In genomic region chr7:137816696-137817320, GRCh38 we compare ENCODE assay signal across 9 cellular contexts. TPM values are rescaled to one million over a fixed set of nuclear protein-coding genes. Genes with fewer than 3 reads are reported as not detected.
DNase-seq lines count a peak whose midpoint lies in the region; ATAC-seq, FAIRE-seq and TF ChIP-seq lines count a peak whose summit lies in the region.
"Had no signal": no experiment of that assay in that cellular context is flagged by ENCODE, and none has a peak within 500 bp of the region (broad histone marks: within the 10 kb centered on the region; RNA-seq: fewer than 3 reads in every experiment).

No MANE protein-coding gene starts in this region.

- H3K4me1 ChIP-seq in IMR-90 (ENCODE audit: control insufficient read depth, insufficient read depth, low read length): peaks cover 11% of the 10 kb centered on the region
- H3K4me1 ChIP-seq in GM12878 (ENCODE audit: control insufficient read depth, insufficient read depth, low read length): peaks cover 6% of the 10 kb centered on the region
- peaks cover 3% of the 10 kb centered on the region for H3K4me1 ChIP-seq in mesenchymal stem cell (ENCODE audit: control insufficient read depth, insufficient read depth, low read depth, low read length)

- H3K9me1 ChIP-seq in IMR-90 (ENCODE audit: insufficient read depth, low read length): peaks cover 12% of the 10 kb centered on the region

- H2BK15ac ChIP-seq in IMR-90 (ENCODE audit: low read depth, low read length) (no peak overlapping the region), mesenchymal stem cell (ENCODE audit: low read depth, poor library complexity, severe bottlenecking) (no peak overlapping the region)

- no peaks in the 10 kb centered on the region for H3K79me2 ChIP-seq in GM12878 (ENCODE audit: control insufficient read depth, insufficient read depth, low read length)

- H2AK5ac ChIP-seq in IMR-90 (ENCODE audit: low read depth, low read length) (peak overlapping the region; percentile 40; the same call in 1 of the 2 replicates), mesenchymal stem cell (ENCODE audit: low read length, severe bottlenecking) (no peak overlapping the region)

- H2AK9ac ChIP-seq in IMR-90 (replicated peaks; ENCODE audit: low read depth, low read length, poor library complexity): no peak overlapping the region

- H3K14ac ChIP-seq in IMR-90 (replicated peaks; ENCODE audit: low read depth, low read length) (peak overlapping the region; percentile 7; the same call in 1 of the 2 replicates), mesenchymal stem cell (ENCODE audit: low read length in 2 of 2) (no peak overlapping the region)

- H3K79me1 ChIP-seq in IMR-90 (ENCODE audit: low read depth in 1 of 2, low read length in 2 of 2) (peaks cover 2 to 3% of the 10 kb centered on the region in 2 experiments; a peak in 2 of 4 replicates), mesenchymal stem cell (replicated peaks; ENCODE audit: low read length, poor library complexity, severe bottlenecking) (no peaks in the 10 kb centered on the region)

- no peak for FAIRE-seq in GM12878 (lab: Jason Lieb, UNC)

- H3K9ac ChIP-seq in IMR-90 (ENCODE audit: low read depth, low read length) (no peak overlapping the region), GM12878 (ENCODE audit: control insufficient read depth, insufficient read depth, low read length) (no peak overlapping the region), mesenchymal stem cell (ENCODE audit: low read length) (peak overlapping the region; percentile 8)

- RAD21 ChIA-PET in GM12878 (lab: Charles Lee; ENCODE audit: unreplicated experiment): interaction anchor here (0.6 to 2.2 kb wide), 4 partner anchors 78 to 818 kb away, joined by 3 to 7 read pairs (median 4); no protein-coding TSS in a partner anchor

- H3K4me2 ChIP-seq in IMR-90 (ENCODE audit: low read depth, low read length) (no peak overlapping the region), GM12878 (ENCODE audit: control insufficient read depth, insufficient read depth) (no peak overlapping the region), mesenchymal stem cell (ENCODE audit: low read length, poor library complexity, severe bottlenecking) (no peak overlapping the region)

- H2BK12ac ChIP-seq in mesenchymal stem cell (ENCODE audit: low read length in 2 of 2): no peak overlapping the region

- no peak overlapping the region for H3K27ac ChIP-seq in IMR-90 (ENCODE audit: insufficient read depth, low read length)
- no peak overlapping the region for H3K27ac ChIP-seq in GM12878 (ENCODE audit: control insufficient read depth, insufficient read depth)
- H3K27ac ChIP-seq in mesenchymal stem cell (ENCODE audit: low read length, poor library complexity, severe bottlenecking): no peak overlapping the region

- SMC1A ChIA-PET in GM12878 (lab: Charles Lee; ENCODE audit: uncharacterized antibody, unreplicated experiment): interaction anchor here (0.5 to 11.3 kb wide), 8 partner anchors 14 to 191 kb away, joined by 3 to 103 read pairs (median 14); no protein-coding TSS in a partner anchor

- TF ChIP-seq POLR2A in IMR-90 (IDR thresholded peaks at IDR 0.05; ENCODE audit: low read depth, low read length) (no peak), GM12878 (IDR thresholded peaks at IDR 0.05; ENCODE audit: low read depth, low read length) (no peak)

- H2AFZ ChIP-seq in IMR-90 (replicated peaks; ENCODE audit: low read length, poor library complexity) (no peak overlapping the region), GM12878 (ENCODE audit: control insufficient read depth, low read depth, low read length) (no peak overlapping the region), mesenchymal stem cell (ENCODE audit: low read depth, low read length) (no peak overlapping the region)

- H3K56ac ChIP-seq in IMR-90 (ENCODE audit: extremely low read depth, insufficient read depth, low read length): no peak overlapping the region

- BruUV-seq in IMR-90 (replicated peaks; lab: Mats Ljungman, UMichigan) (no TSS peak), GM12878 (replicated peaks; lab: Mats Ljungman, UMichigan) (no TSS peak)

- DNase-seq in GM06990 (ENCODE audit: extremely low read depth, insufficient read length) (no peak), IMR-90 (no peak), GM12878 (ENCODE audit: low read depth, low spot score) (no peak), mesenchymal stem cell (peak; percentile 1)
- no peak for DNase-seq in activated CD4-positive, alpha-beta T cell treated with anti-CD3 and anti-CD28 coated beads, Interleukin-2, amount 50 U/mL, for 1 hour
- DNase-seq: NCI-H1694 had no signal

- H3K18ac ChIP-seq in IMR-90 (ENCODE audit: low read depth, low read length): no peak overlapping the region
- no peak overlapping the region for H3K18ac ChIP-seq in mesenchymal stem cell (ENCODE audit: low read depth in 1 of 2, low read length in 2 of 2)

- H2BK20ac ChIP-seq in IMR-90 (ENCODE audit: low read depth, low read length): no peak overlapping the region

- TF ChIP-seq CTCF in GM06990 (IDR thresholded peaks at IDR 0.05; ENCODE audit: insufficient read depth, low read length, poor library complexity, severe bottlenecking) (peak; percentile 36), IMR-90 (conservative IDR thresholded peaks at IDR 0.05; ENCODE audit: low read depth, low read length) (peak; percentile 37), GM12878 (IDR thresholded peaks at IDR 0.05 in 2 of 3, conservative IDR thresholded peaks at IDR 0.05 in 1 of 3; ENCODE audit: control insufficient read depth in 2 of 3, extremely low read depth in 1 of 3, insufficient read depth in 1 of 3, low read depth in 3 of 3, low read length in 3 of 3) (peak; percentile 31 to 52 (median 32); a peak in 4 of 6 replicates)

- TF ChIP-seq EP300 in GM12878 (IDR thresholded peaks at IDR 0.05; ENCODE audit: borderline replicate concordance in 1 of 2, control insufficient read depth in 1 of 2, low read depth in 2 of 2, low read length in 2 of 2): no peak

- in situ Hi-C loops in IMR-90 (cut with MboI; ENCODE audit: low sequenced_read_pairs): no loop called here
- in situ Hi-C loops in GM12878 (cut with MboI): no loop called here

- H2BK5ac ChIP-seq in IMR-90 (ENCODE audit: low read depth, low read length, poor library complexity, severe bottlenecking) (no peak overlapping the region), mesenchymal stem cell (ENCODE audit: low read depth, low read length, poor library complexity, severe bottlenecking) (no peak overlapping the region)

- 53% methylated on average over 2 of the region's 5 CpGs; no CpG with 5 or more reads in 1 of the 2 experiments for WGBS in IMR-90 (ENCODE audit: extremely low coverage in 2 of 2, insufficient read length in 1 of 2), 2 experiments
- WGBS in GM12878 (ENCODE audit: insufficient coverage, insufficient replicate concordance, low lambda C conversion rate, missing lambda C conversion rate): 25% methylated on average over 5 of the region's 5 CpGs
- WGBS in mesenchymal stem cell: 63% methylated on average over 5 of the region's 5 CpGs

- dilution Hi-C loops in IMR-90 (cut with HindIII; ENCODE audit: low sequenced_read_pairs, unreplicated experiment): no loop called here

- H3K9me3 ChIP-seq in IMR-90 (ENCODE audit: control insufficient read depth, insufficient read depth, low read length) (no peaks in the 10 kb centered on the region), GM12878 (replicated peaks; ENCODE audit: control insufficient read depth, insufficient read depth, low read length) (no peaks in the 10 kb centered on the region), mesenchymal stem cell (ENCODE audit: control insufficient read depth, low read length) (no peaks in the 10 kb centered on the region)

- ATAC-seq in IMR-90 (ENCODE audit: low read depth) (no peak), GM12878 (peak; percentile 34), HG03159 (IDR thresholded peaks at IDR 0.05; ENCODE audit: unreplicated experiment) (no peak), GM18909 (IDR thresholded peaks at IDR 0.05; ENCODE audit: poor library complexity, unreplicated experiment) (no peak)
- ATAC-seq: Panc1 had no signal

- H3K4ac ChIP-seq in IMR-90 (ENCODE audit: low read depth, low read length) (peak overlapping the region; percentile 58), mesenchymal stem cell (ENCODE audit: low read depth in 1 of 2, low read length in 2 of 2) (no peak overlapping the region)

- no peaks in the 10 kb centered on the region for H3K36me3 ChIP-seq in GM06990 (ENCODE audit: control insufficient read depth, insufficient read depth, low read length)
- H3K36me3 ChIP-seq in IMR-90 (ENCODE audit: control insufficient read depth, insufficient read depth, low read length): no peaks in the 10 kb centered on the region
- H3K36me3 ChIP-seq in GM12878 (ENCODE audit: control insufficient read depth in 2 of 2, insufficient read depth in 2 of 2, low read length in 1 of 2): no peaks in the 10 kb centered on the region
- no peaks in the 10 kb centered on the region for H3K36me3 ChIP-seq in mesenchymal stem cell (ENCODE audit: control insufficient read depth in 1 of 2, insufficient read depth in 2 of 2, low read depth in 1 of 2, low read length in 2 of 2)

- CTCF ChIA-PET in IMR-90 (lab: Yijun Ruan, JAX) (no interaction called here), GM12878 (lab: Yijun Ruan, JAX) (interaction anchor here (0.7 to 9.2 kb wide), 7 partner anchors 33 to 161 kb away, joined by 4 to 64 read pairs (median 5); no protein-coding TSS in a partner anchor)

- no peak overlapping the region for H4K5ac ChIP-seq in IMR-90 (ENCODE audit: low read depth, low read length)

- H3K27me3 ChIP-seq in GM06990 (replicated peaks; ENCODE audit: control insufficient read depth, insufficient read depth, low read length) (no peaks in the 10 kb centered on the region), IMR-90 (ENCODE audit: control insufficient read depth, insufficient read depth, low read length) (no peaks in the 10 kb centered on the region), GM12878 (replicated peaks in 1 of 2; ENCODE audit: control insufficient read depth in 2 of 2, insufficient read depth in 2 of 2, low read length in 1 of 2) (no peaks in the 10 kb centered on the region), mesenchymal stem cell (ENCODE audit: control insufficient read depth in 1 of 2, insufficient read depth in 1 of 2, low read length in 2 of 2) (no peaks in the 10 kb centered on the region)

- POLR2A ChIA-PET in IMR-90 (lab: Charles Lee; ENCODE audit: unreplicated experiment) (no interaction called here), GM12878 (lab: Charles Lee) (no interaction called here)

- H2BK120ac ChIP-seq in IMR-90 (ENCODE audit: low read depth, low read length) (peak overlapping the region; percentile 49), mesenchymal stem cell (ENCODE audit: low read depth, low read length) (no peak overlapping the region)

- H4K20me1 ChIP-seq in IMR-90 (ENCODE audit: insufficient read depth, low read length) (no peaks in the 10 kb centered on the region), GM12878 (ENCODE audit: control insufficient read depth, insufficient read depth) (no peaks in the 10 kb centered on the region)

- H4K91ac ChIP-seq in IMR-90 (ENCODE audit: insufficient read depth, low read depth, low read length) (no peak overlapping the region), mesenchymal stem cell (ENCODE audit: low read length) (no peak overlapping the region)

- H3K23ac ChIP-seq in IMR-90 (ENCODE audit: low read depth, low read length) (no peak overlapping the region), mesenchymal stem cell (ENCODE audit: low read length in 2 of 2) (no peak overlapping the region)

- no peak overlapping the region for H4K8ac ChIP-seq in IMR-90 (ENCODE audit: low read depth in 2 of 2, low read length in 2 of 2)
- H4K8ac ChIP-seq in mesenchymal stem cell (ENCODE audit: low read length): no peak overlapping the region

- TF ChIP-seq RAD21 in IMR-90 (IDR thresholded peaks at IDR 0.05; ENCODE audit: low read length) (peak; percentile 45), GM12878 (IDR thresholded peaks at IDR 0.05; ENCODE audit: insufficient read depth, low read depth, low read length) (peak; percentile 75)

- H3K4me3 ChIP-seq in GM06990 (replicated peaks; ENCODE audit: low read depth, low read length): no peak overlapping the region
- H3K4me3 ChIP-seq in IMR-90 (ENCODE audit: insufficient read depth, low read depth, low read length): no peak overlapping the region
- H3K4me3 ChIP-seq in GM12878: no peak overlapping the region
- H3K4me3 ChIP-seq in mesenchymal stem cell (ENCODE audit: insufficient read depth in 1 of 2, low read depth in 1 of 2, low read length in 2 of 2): no peak overlapping the region

- intact Hi-C loops in IMR-90 (cut with micrococcal nuclease): loop anchor here (1.0 kb wide), 2 partner anchors 82 to 191 kb away; no protein-coding TSS in a partner anchor
- intact Hi-C loops in GM12878 (cut with micrococcal nuclease; ENCODE audit: unreplicated experiment): loop anchor here (1.0 to 5.0 kb wide), 3 partner anchors 82 to 190 kb away; no protein-coding TSS in a partner anchor

RNA-seq across cellular contexts. Expression of gene DGKI, which starts 30.0 kb away (rescaled TPM):
- total RNA-seq in IMR-90 (2012; rRNA removed) (15.3 and 15.8 TPM in 2 replicates), GM12878 (2014; rRNA removed) (23.3 and 29.9 TPM in 2 replicates), GM12878 (2014; rRNA removed; fragmentation: Illumina TruSeq; extraction: Trizol) (26.8 and 29.9 TPM in 2 replicates), GM12878 (2021) (15.9 and 17.7 TPM in 2 replicates)
- polyA plus RNA-seq in IMR-90 (2012; rRNA removed) (3.8 and 3.9 TPM in 2 replicates), GM12878 (2011; rRNA removed) (33.0 and 39.3 TPM in 2 replicates), GM12878 (2014; fragmentation: Illumina TruSeq; extraction: Trizol) (20.9 and 25.8 TPM in 2 replicates), GM12878 (2014; fragmentation: Nextera tagmentation; extraction: Ambion mirVana) (10 to 100 TPM; 28.3 to 37.1 TPM), GM12878 (2014; rRNA removed) (19.8 and 20.4 TPM in 2 replicates), GM12878 (2016; fragmentation: Nextera tagmentation; extraction: Ambion mirVana) (10 to 100 TPM; 10.4 TPM)
- 1.8 and 2.6 TPM in 2 replicates for polyA plus RNA-seq in IMR-90 (2012; cell fraction: cytosol; rRNA removed)
- polyA plus RNA-seq in IMR-90 (2012; cell fraction: nucleus; rRNA removed; ENCODE audit: low replicate concordance): 6.1 and 19.7 TPM in 2 replicates
- 101 and 104 TPM in 2 replicates for total RNA-seq in GM12878 (2013; cell fraction: nucleolus; rRNA removed)
- polyA plus RNA-seq in GM12878 (2011; ENCODE audit: low read depth): 0.38 TPM
- polyA plus RNA-seq in GM12878 (2011; cell fraction: cytosol; rRNA removed): 10.4 and 13.1 TPM in 2 replicates
- 30.1 and 37.0 TPM in 2 replicates for polyA plus RNA-seq in GM12878 (2011; cell fraction: nucleus; rRNA removed)
- polyA plus RNA-seq in GM12878 (2012): 1.1 and 2.5 TPM in 2 replicates
- 50.7 and 57.1 TPM in 2 replicates for polyA minus RNA-seq in GM12878 (2011; rRNA and poly(A)+ RNA removed)
- 9.2 and 11.4 TPM in 2 replicates for polyA minus RNA-seq in GM12878 (2011; cell fraction: cytosol; rRNA and poly(A)+ RNA removed)
- polyA minus RNA-seq in GM12878 (2011; cell fraction: nucleus; rRNA and poly(A)+ RNA removed): 76.5 and 96.6 TPM in 2 replicates
- polyA plus RNA-seq in mesenchymal stem cell (2013, experiment 1 of 2): 2.3 TPM
- 2.2 TPM for polyA plus RNA-seq in mesenchymal stem cell (2013, experiment 2 of 2)
